In genomic region chr3:191648787-191649186, GRCh38 we compare ENCODE assay signal across 16 cellular contexts.
"Had no signal": no experiment of that assay in that cellular context is flagged by ENCODE, and none has a peak within 500 bp of the region (broad histone marks: within the 10 kb centered on the region; RNA-seq: fewer than 3 reads in every experiment).

No MANE protein-coding gene starts in this region.

- H3K4me1 ChIP-seq: esophagus squamous epithelium, heart right ventricle, right atrium auricular region, sigmoid colon had no signal

- H3K27me3 ChIP-seq: dorsolateral prefrontal cortex, esophagus squamous epithelium, heart right ventricle, right atrium auricular region, sigmoid colon had no signal

- H3K4me3 ChIP-seq: dorsolateral prefrontal cortex, esophagus squamous epithelium, heart right ventricle, right atrium auricular region, sigmoid colon, skin epidermis had no signal

- H3K27ac ChIP-seq: dorsolateral prefrontal cortex, esophagus squamous epithelium, heart right ventricle, right atrium auricular region, sigmoid colon had no signal

- H3K36me3 ChIP-seq: esophagus squamous epithelium, heart right ventricle, right atrium auricular region, sigmoid colon had no signal

- DNase-seq: cortex of kidney; dorsolateral prefrontal cortex; effector CD8-positive, alpha-beta T cell; esophagus squamous epithelium; foreskin melanocyte; heart right ventricle; hypothalamus; natural killer cell; posterior cingulate gyrus; sigmoid colon; stimulated activated CD4-positive, alpha-beta T cell treated with anti-CD3 and anti-CD28 coated beads, Interleukin-12 subunit alpha, Interleukin-12 subunit beta, amount 100 ng/mL, for 4 hours; stimulated activated naive CD4-positive, alpha-beta T cell treated with Interleukin-2 at 50 U/mL for 16 hours; trophoblast cell had no signal

- ATAC-seq: heart right ventricle, left lobe of liver, natural killer cell had no signal
